1 cellular context compared by ENCODE assay signal in genomic region chr9:81948650-81949049, GRCh38. TPM values are rescaled to one million over a fixed set of nuclear protein-coding genes. Genes with fewer than 3 reads are reported as not detected.
"Had no signal": no experiment of that assay in that cellular context is flagged by ENCODE, and none has a peak within 500 bp of the region (broad histone marks: within the 10 kb centered on the region; RNA-seq: fewer than 3 reads in every experiment).

No MANE protein-coding gene starts in this region.

RNA-seq across cellular contexts. Expression of gene SPATA31D3, which starts 5.3 kb away (rescaled TPM):
- polyA plus RNA-seq: GM12878 had no signal

RNA-seq across cellular contexts. Expression of gene SPATA31D4, which starts 20.4 kb away (rescaled TPM):
- polyA plus RNA-seq: GM12878 had no signal
